ENCODE assay signal across 8 cellular contexts in genomic region chr5:99037668-99038067, GRCh38.
DNase-seq lines count a peak whose midpoint lies in the region; ATAC-seq, FAIRE-seq and TF ChIP-seq lines count a peak whose summit lies in the region.

No MANE protein-coding gene starts in this region.

- TF ChIP-seq EP300 in K562 (IDR thresholded peaks at IDR 0.05; ENCODE audit: low read length) = no peak

- intact Hi-C loops in K562 (cut with micrococcal nuclease) = no loop called here

- peaks cover 12% of the 10 kb centered on the region for H3K9me3 Mint-ChIP-seq in activated CD8-positive, alpha-beta memory T cell treated with anti-CD3 and anti-CD28 coated beads, Interleukin-2, amount 10 ng/mL, durations not matched to agents 7 days and 5 days (ENCODE audit: low read depth)
- peaks cover 45% of the 10 kb centered on the region for H3K9me3 Mint-ChIP-seq in T-helper 1 cell treated with Interleukin-12 subunit alpha and Interleukin-12 subunit beta and Interleukin-4 antibody, amounts not matched to agents 30 μg/mL and 1 μg/mL, for 36 hours

- H3K4me2 ChIP-seq in K562 (ENCODE audit: insufficient read depth, low read length) = peak overlapping the region; percentile 50; the same call in 1 of the 2 replicates

- H3K27me3 ChIP-seq in K562 (ENCODE audit: control insufficient read depth in 2 of 2, insufficient read depth in 2 of 2, low read length in 2 of 2) = no peaks in the 10 kb centered on the region

- in situ Hi-C loops in K562 (cut with MboI) = loop anchor here (25.0 kb wide), 1 partner anchor 1850 kb away; the partner anchor contains the start of gene RIOK2

- POLR2A ChIA-PET in K562 (lab: Yijun Ruan, JAX) = interaction anchor here (2.1 kb wide), 1 partner anchor 22 kb away, joined by 5 read pairs; no protein-coding TSS in a partner anchor

- no peak overlapping the region for H3K4me3 Mint-ChIP-seq in activated CD8-positive, alpha-beta memory T cell treated with anti-CD3 and anti-CD28 coated beads, Interleukin-2, amount 10 ng/mL, durations not matched to agents 7 days and 5 days
- H3K4me3 Mint-ChIP-seq in T-helper 1 cell treated with Interleukin-12 subunit alpha and Interleukin-12 subunit beta and Interleukin-4 antibody, amounts not matched to agents 30 μg/mL and 1 μg/mL, for 36 hours = peak overlapping the region; percentile 18

- no peaks in the 10 kb centered on the region for H4K20me1 ChIP-seq in K562 (replicated peaks; ENCODE audit: control insufficient read depth, insufficient read depth, low read length)

- peaks cover 3 to 15% of the 10 kb centered on the region in 2 experiments; a peak in 3 of 5 replicates for H3K4me1 ChIP-seq in K562 (replicated peaks in 1 of 2; ENCODE audit: control insufficient read depth in 2 of 2, insufficient read depth in 2 of 2, low read length in 2 of 2)

- ATAC-seq in activated CD8-positive, alpha-beta memory T cell treated with anti-CD3 and anti-CD28 coated beads, Interleukin-2, amount 10 ng/mL, durations not matched to agents 7 days and 5 days = peak; percentile 62
- peak; percentile 68 for ATAC-seq in K562
- ATAC-seq in HG02970 (IDR thresholded peaks at IDR 0.05; ENCODE audit: low FRiP score, unreplicated experiment) = no peak
- no peak for ATAC-seq in GM18907 (IDR thresholded peaks at IDR 0.05; ENCODE audit: unreplicated experiment)

- CTCF ChIA-PET in activated CD8-positive, alpha-beta memory T cell treated with anti-CD3 and anti-CD28 coated beads, Interleukin-2, amount 10 ng/mL, durations not matched to agents 7 days and 5 days (lab: Charles Lee) = interaction anchor here (1.4 to 2.3 kb wide), 3 partner anchors 9 to 23 kb away, joined by 3 to 9 read pairs (median 9); no protein-coding TSS in a partner anchor
- CTCF ChIA-PET in K562 (lab: Yijun Ruan, JAX; ENCODE audit: low intra/inter-chr PET ratio) = no interaction called here

- no peak for TF ChIP-seq POLR2A in K562 (conservative IDR thresholded peaks at IDR 0.05)

- H3K9me3 ChIP-seq in K562 (replicated peaks; ENCODE audit: control insufficient read depth, insufficient read depth, low read depth, low read length) = no peaks in the 10 kb centered on the region

- H3K36me3 Mint-ChIP-seq in activated CD8-positive, alpha-beta memory T cell treated with anti-CD3 and anti-CD28 coated beads, Interleukin-2, amount 10 ng/mL, durations not matched to agents 7 days and 5 days = peaks cover 35% of the 10 kb centered on the region
- H3K36me3 Mint-ChIP-seq in T-helper 1 cell treated with Interleukin-12 subunit alpha and Interleukin-12 subunit beta and Interleukin-4 antibody, amounts not matched to agents 30 μg/mL and 1 μg/mL, for 36 hours (ENCODE audit: low read depth) = peaks cover 37% of the 10 kb centered on the region

- H3K4me1 Mint-ChIP-seq in activated CD8-positive, alpha-beta memory T cell treated with anti-CD3 and anti-CD28 coated beads, Interleukin-2, amount 10 ng/mL, durations not matched to agents 7 days and 5 days = peaks cover 48% of the 10 kb centered on the region
- peaks cover 42% of the 10 kb centered on the region for H3K4me1 Mint-ChIP-seq in T-helper 1 cell treated with Interleukin-12 subunit alpha and Interleukin-12 subunit beta and Interleukin-4 antibody, amounts not matched to agents 30 μg/mL and 1 μg/mL, for 36 hours (ENCODE audit: low read depth)

- no peaks in the 10 kb centered on the region for H3K36me3 ChIP-seq in K562 (ENCODE audit: control insufficient read depth, insufficient read depth, low read length)

- TF ChIP-seq CTCF in K562 (IDR thresholded peaks at IDR 0.05 in 2 of 3, conservative IDR thresholded peaks at IDR 0.05 in 1 of 3; ENCODE audit: insufficient read depth in 2 of 3, low read depth in 1 of 3, low read length in 3 of 3) = no peak

- H3K79me2 ChIP-seq in K562 (ENCODE audit: control insufficient read depth, insufficient read depth, low read length) = no peaks in the 10 kb centered on the region

- no peaks in the 10 kb centered on the region for H3K27me3 Mint-ChIP-seq in activated CD8-positive, alpha-beta memory T cell treated with anti-CD3 and anti-CD28 coated beads, Interleukin-2, amount 10 ng/mL, durations not matched to agents 7 days and 5 days
- H3K27me3 Mint-ChIP-seq in T-helper 1 cell treated with Interleukin-12 subunit alpha and Interleukin-12 subunit beta and Interleukin-4 antibody, amounts not matched to agents 30 μg/mL and 1 μg/mL, for 36 hours (ENCODE audit: low read depth) = peaks cover 5% of the 10 kb centered on the region

- H3K27ac ChIP-seq in K562 (ENCODE audit: extremely low read depth, low read depth, low read length) = no peak overlapping the region

- no peaks in the 10 kb centered on the region for H3K9me1 ChIP-seq in K562 (ENCODE audit: control insufficient read depth, insufficient read depth, low read length)

- H2AFZ ChIP-seq in K562 (ENCODE audit: low read depth, low read length) = peak overlapping the region; percentile 93

- peak overlapping the region in 1 of 2 experiments; percentile 19; a peak in 1 of 4 replicates for H3K9ac ChIP-seq in K562 (ENCODE audit: insufficient read depth in 1 of 2, low read depth in 2 of 2, low read length in 2 of 2)

- H3K4me3 ChIP-seq in K562 = no peak overlapping the region

- peak overlapping the region; percentile 72 for H3K27ac Mint-ChIP-seq in activated CD8-positive, alpha-beta memory T cell treated with anti-CD3 and anti-CD28 coated beads, Interleukin-2, amount 10 ng/mL, durations not matched to agents 7 days and 5 days
- H3K27ac Mint-ChIP-seq in T-helper 1 cell treated with Interleukin-12 subunit alpha and Interleukin-12 subunit beta and Interleukin-4 antibody, amounts not matched to agents 30 μg/mL and 1 μg/mL, for 36 hours = peak overlapping the region; percentile 64

- DNase-seq in activated CD8-positive, alpha-beta memory T cell treated with anti-CD3 and anti-CD28 coated beads, Interleukin-2, amount 10 ng/mL, durations not matched to agents 7 days and 5 days = peak; percentile 88
- DNase-seq in activated CD8-positive, alpha-beta memory T cell treated with anti-CD3 and anti-CD28 coated beads for 24 hours = no peak
- DNase-seq in K562 (ENCODE audit: extremely low read depth in 1 of 4, low spot score in 3 of 4) = peak in 1 of 4 experiments; percentile 40
- peak; percentile 13 for DNase-seq in stimulated activated CD8-positive, alpha-beta memory T cell treated with anti-CD3 and anti-CD28 coated beads, Interleukin-7, amount 100 ng/mL, for 24 hours (ENCODE audit: low read depth)
- DNase-seq in GM03348 (ENCODE audit: low spot score) = no peak

- BruUV-seq in K562 (replicated peaks; lab: Mats Ljungman, UMichigan) = no TSS peak

- FAIRE-seq in K562 (lab: Jason Lieb, UNC) = no peak

- no peak for TF ChIP-seq RAD21 in K562 (CRISPR knock-in tag; conservative IDR thresholded peaks at IDR 0.05 in 1 of 2, IDR thresholded peaks at IDR 0.05 in 1 of 2)

- 13% methylated on average over 8 of the region's 8 CpGs for WGBS in K562 (ENCODE audit: insufficient coverage, low coverage, missing lambda C conversion rate)

TF ChIP-seq in K562, 482 proteins besides CTCF, POLR2A, EP300 and RAD21 (continues in another document):
- no peak for TF ChIP-seq RHOXF2B (CRISPR knock-in tag; conservative IDR thresholded peaks at IDR 0.05)
- TF ChIP-seq TBP (optimal IDR thresholded peaks at IDR 0.05; ENCODE audit: low read depth, low read length) = no peak
- no peak for TF ChIP-seq ZNF143 (CRISPR knock-in tag; IDR thresholded peaks at IDR 0.05)
- no peak for TF ChIP-seq POLR2H (tag; IDR thresholded peaks at IDR 0.05; ENCODE audit: low read depth)
- TF ChIP-seq FOXA3 (CRISPR knock-in tag; conservative IDR thresholded peaks at IDR 0.05 in 1 of 2, IDR thresholded peaks at IDR 0.05 in 1 of 2) = peak; percentile 69 to 89
- no peak for TF ChIP-seq FIP1L1 (IDR thresholded peaks at IDR 0.05; ENCODE audit: low read depth, low read length, poor library complexity, severe bottlenecking)
- TF ChIP-seq PRDM10 (IDR thresholded peaks at IDR 0.05; ENCODE audit: partially characterized antibody) = peak; percentile 76
- TF ChIP-seq RBM15 (IDR thresholded peaks at IDR 0.05; ENCODE audit: insufficient read depth, low read length) = no peak
- no peak for TF ChIP-seq CHCHD3 (CRISPR knock-in tag; IDR thresholded peaks at IDR 0.05)
- TF ChIP-seq FOXK2 (conservative IDR thresholded peaks at IDR 0.05 in 1 of 2, IDR thresholded peaks at IDR 0.05 in 1 of 2; ENCODE audit: low read depth in 2 of 2) = peak; percentile 63 to 72; a peak in 2 of 4 replicates
- TF ChIP-seq CEBPB (tag; IDR thresholded peaks at IDR 0.05) = no peak
- TF ChIP-seq HNRNPUL1 (IDR thresholded peaks at IDR 0.05; ENCODE audit: low read length) = no peak
- no peak for TF ChIP-seq PURB (CRISPR knock-in tag; IDR thresholded peaks at IDR 0.05; ENCODE audit: low read depth)

Comparison
In these comparisons a context has a peak if more than half of its experiments do, and no peak if none do; other contexts are left out.
1. DNase-seq: peak in activated CD8-positive, alpha-beta memory T cell treated with anti-CD3 and anti-CD28 coated beads, Interleukin-2, amount 10 ng/mL, durations not matched to agents 7 days and 5 days (single experiment) and stimulated activated CD8-positive, alpha-beta memory T cell treated with anti-CD3 and anti-CD28 coated beads, Interleukin-7, amount 100 ng/mL, for 24 hours (single experiment); none in activated CD8-positive, alpha-beta memory T cell treated with anti-CD3 and anti-CD28 coated beads for 24 hours (single experiment) and GM03348 (single experiment).
2. ATAC-seq: peak in activated CD8-positive, alpha-beta memory T cell treated with anti-CD3 and anti-CD28 coated beads, Interleukin-2, amount 10 ng/mL, durations not matched to agents 7 days and 5 days (single experiment) and K562 (single experiment); none in HG02970 (single experiment) and GM18907 (single experiment).